ENCODE assay signal across 17 cellular contexts in the genomic region with DNA sequence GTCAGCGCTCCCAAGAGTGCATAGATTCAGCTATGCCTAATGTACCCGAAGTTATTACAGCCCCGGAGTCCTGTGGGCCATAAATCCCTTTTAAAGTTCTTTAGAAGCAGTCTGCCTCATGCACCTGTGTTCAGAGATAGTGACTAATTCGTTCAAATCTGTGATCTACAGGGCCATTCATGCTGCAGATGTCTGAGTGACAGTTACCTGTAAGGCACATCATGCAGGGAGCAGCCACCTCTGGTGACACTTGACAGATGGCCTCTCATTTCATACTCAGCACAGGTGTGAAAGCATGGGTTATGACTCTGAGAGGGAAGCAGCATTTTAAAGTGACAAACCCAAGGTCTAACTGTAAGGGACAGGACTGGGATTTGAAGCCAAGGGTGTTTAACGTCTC. TPM values are rescaled to one million over a fixed set of nuclear protein-coding genes. Genes with fewer than 3 reads are reported as not detected.
DNase-seq lines count a peak whose midpoint lies in the region; FAIRE-seq and TF ChIP-seq lines count a peak whose summit lies in the region.
"Had no signal": no experiment of that assay in that cellular context is flagged by ENCODE, and none has a peak within 500 bp of the region (broad histone marks: within the 10 kb centered on the region; RNA-seq: fewer than 3 reads in every experiment).

No MANE protein-coding gene starts in this region.

- CTCF ChIA-PET in activated CD4-positive, alpha-beta T cell treated with anti-CD3 and anti-CD28 coated beads, Interleukin-2, amount 10 ng/mL, durations not matched to agents 7 days and 5 days (lab: Charles Lee): interaction anchor here (1.0 kb wide), 1 partner anchor 17 kb away, joined by 3 read pairs; no protein-coding TSS in a partner anchor
- CTCF ChIA-PET in H1 (lab: Charles Lee; ENCODE audit: partially characterized antibody): interaction anchor here (0.9 to 1.1 kb wide), 3 partner anchors 10 to 164 kb away, joined by 3 to 5 read pairs (median 4); no protein-coding TSS in a partner anchor

- no peak overlapping the region for H4K5ac ChIP-seq in H1 (ENCODE audit: insufficient read length, low read depth, low read length)

- H3K56ac ChIP-seq in H1 (replicated peaks; ENCODE audit: insufficient read length, low read depth, low read length): no peak overlapping the region

- TF ChIP-seq POLR2A in H1 (IDR thresholded peaks at IDR 0.05; ENCODE audit: control extremely low read depth in 1 of 2, low read depth in 2 of 2, low read length in 2 of 2): no peak

- no peak for FAIRE-seq in H1 (lab: Jason Lieb, UNC)

- H3K27me3 ChIP-seq in OCI-LY1 (ENCODE audit: insufficient read depth, low read length) (no peaks in the 10 kb centered on the region), H1 (replicated peaks in 1 of 4; ENCODE audit: control insufficient read depth in 3 of 4, extremely low read depth in 1 of 4, insufficient read depth in 3 of 4, low read length in 3 of 4) (peaks cover 9 to 28% (median 20%) of the 10 kb centered on the region in 4 experiments)
- H3K27me3 ChIP-seq: testis had no signal

- no peak overlapping the region for H3K18ac ChIP-seq in H1 (ENCODE audit: extremely low read depth, low read length)

- peak; percentile 10 for DNase-seq in activated CD4-positive, alpha-beta T cell treated with anti-CD3 and anti-CD28 coated beads, Interleukin-2, amount 10 ng/mL, durations not matched to agents 7 days and 5 days
- no peak for DNase-seq in activated CD4-positive, alpha-beta T cell treated with anti-CD3 and anti-CD28 coated beads, Interleukin-2, amount 50 U/mL, for 1 hour
- DNase-seq in H1 (ENCODE audit: low read depth in 1 of 2, low spot score in 2 of 2) (no peak), progenitor cell of endocrine pancreas (ENCODE audit: low spot score, unreplicated experiment) (no peak), caudate nucleus (lab: John Stamatoyannopoulos, UW) (no peak), hepatic stellate cell (ENCODE audit: low spot score) (no peak), NCI-H2081 (lab: John Stamatoyannopoulos, UW) (no peak)
- DNase-seq: NCI-H1694, NCI-H524, SHP77, T-helper 9 cell, testis had no signal

- H3K4me2 ChIP-seq in OCI-LY1 (ENCODE audit: low read length) (no peak overlapping the region), H1 (ENCODE audit: insufficient read depth in 1 of 2, low read depth in 2 of 2, low read length in 2 of 2) (peak overlapping the region; percentile 94 to 100)

- TF ChIP-seq RAD21 in H1 (IDR thresholded peaks at IDR 0.05 in 1 of 2, conservative IDR thresholded peaks at IDR 0.05 in 1 of 2; ENCODE audit: low read depth in 2 of 2, low read length in 2 of 2): no peak

- H3K4me1 ChIP-seq in OCI-LY1 (ENCODE audit: insufficient read depth, low read length, severe bottlenecking) (peaks cover 30% of the 10 kb centered on the region), H1 (replicated peaks in 1 of 4; ENCODE audit: control insufficient read depth in 3 of 4, insufficient read depth in 4 of 4, low read length in 3 of 4) (peaks cover 0 to 7% (median 3%) of the 10 kb centered on the region in 4 experiments; a peak in 3 of 7 replicates)

- H3K4me3 Mint-ChIP-seq in activated CD4-positive, alpha-beta T cell treated with anti-CD3 and anti-CD28 coated beads, Interleukin-2, amount 10 ng/mL, durations not matched to agents 7 days and 5 days: peak overlapping the region; percentile 98
- peak overlapping the region; percentile 3 for H3K4me3 Mint-ChIP-seq in progenitor cell of endocrine pancreas (ENCODE audit: low read depth)

- H4K8ac ChIP-seq in H1 (ENCODE audit: extremely low read depth, insufficient read depth, low read length): no peak overlapping the region

- H3K27ac Mint-ChIP-seq in activated CD4-positive, alpha-beta T cell treated with anti-CD3 and anti-CD28 coated beads, Interleukin-2, amount 10 ng/mL, durations not matched to agents 7 days and 5 days: no peak overlapping the region
- H3K27ac Mint-ChIP-seq in progenitor cell of endocrine pancreas: no peak overlapping the region

- H2BK120ac ChIP-seq in H1 (replicated peaks; ENCODE audit: low read depth, low read length): no peak overlapping the region

- H3K36me3 ChIP-seq in OCI-LY1 (ENCODE audit: insufficient read depth, low read length) (peaks cover 10% of the 10 kb centered on the region; the same call in 1 of the 2 replicates), H1 (ENCODE audit: control insufficient read depth in 2 of 4, insufficient read depth in 4 of 4, low read length in 3 of 4) (no peaks in the 10 kb centered on the region; a peak in 1 of 8 replicates)
- H3K36me3 ChIP-seq: spleen had no signal

- H3K4me3 ChIP-seq in OCI-LY1 (ENCODE audit: low read depth, low read length, poor library complexity, severe bottlenecking) (no peak overlapping the region), H1 (ENCODE audit: extremely low read depth in 1 of 4, insufficient read depth in 2 of 4, low read depth in 3 of 4, low read length in 4 of 4) (peak overlapping the region in 1 of 4 experiments; percentile 78; a peak in 1 of 8 replicates)
- H3K4me3 ChIP-seq: testis had no signal

- H4K20me1 ChIP-seq in OCI-LY1 (ENCODE audit: insufficient read depth, low read length) (no peaks in the 10 kb centered on the region), H1 (replicated peaks in 1 of 2; ENCODE audit: control insufficient read depth in 1 of 2, insufficient read depth in 2 of 2, low read length in 2 of 2) (no peaks in the 10 kb centered on the region)

- H2AK5ac ChIP-seq in H1 (ENCODE audit: low read depth, low read length): no peak overlapping the region

- no peak overlapping the region for H2BK5ac ChIP-seq in H1 (ENCODE audit: low read depth, low read length)

- H3K4me1 Mint-ChIP-seq in activated CD4-positive, alpha-beta T cell treated with anti-CD3 and anti-CD28 coated beads, Interleukin-2, amount 10 ng/mL, durations not matched to agents 7 days and 5 days: peaks cover 38% of the 10 kb centered on the region
- H3K4me1 Mint-ChIP-seq in progenitor cell of endocrine pancreas (ENCODE audit: low read depth): peaks cover 5% of the 10 kb centered on the region

- no peak overlapping the region for H2BK20ac ChIP-seq in H1 (ENCODE audit: low read length)

- no peak overlapping the region for H3K23ac ChIP-seq in H1 (ENCODE audit: insufficient read length)

- peaks cover 13% of the 10 kb centered on the region for H3K23me2 ChIP-seq in H1 (ENCODE audit: low read depth, low read length)

- TF ChIP-seq EP300 in H1 (IDR thresholded peaks at IDR 0.05; ENCODE audit: borderline replicate concordance in 1 of 2, low read depth in 2 of 2, low read length in 2 of 2): no peak

- H3K79me1 ChIP-seq in H1 (ENCODE audit: low read depth, low read length): no peaks in the 10 kb centered on the region

- TF ChIP-seq CTCF in OCI-LY1 (IDR thresholded peaks at IDR 0.05; ENCODE audit: low read length): no peak
- TF ChIP-seq CTCF in H1 (IDR thresholded peaks at IDR 0.05; ENCODE audit: control extremely low read depth in 1 of 3, insufficient read depth in 1 of 3, low read depth in 1 of 3, low read length in 3 of 3): no peak
- TF ChIP-seq CTCF in progenitor cell of endocrine pancreas (IDR thresholded peaks at IDR 0.05; ENCODE audit: unreplicated experiment): no peak

- peaks cover 6% of the 10 kb centered on the region; the same call in 1 of the 2 replicates for H3K9me3 ChIP-seq in OCI-LY1 (ENCODE audit: low read length)
- H3K9me3 ChIP-seq in H1 (ENCODE audit: insufficient read depth in 2 of 2, low read depth in 1 of 2, low read length in 1 of 2): peaks cover 0 to 2% of the 10 kb centered on the region in 2 experiments; a peak in 1 of 4 replicates
- H3K9me3 ChIP-seq: spleen, testis had no signal

- WGBS in H1 (ENCODE audit: extremely low coverage in 1 of 2, insufficient coverage in 1 of 2, insufficient read length in 1 of 2, insufficient replicate concordance in 2 of 2, low coverage in 1 of 2, low lambda C conversion rate in 2 of 2, missing lambda C conversion rate in 1 of 2), 2 experiments: 66% methylated on average over 5 of the region's 5 CpGs; no CpG with 5 or more reads in 1 of the 2 experiments

- no peak overlapping the region for H3K14ac ChIP-seq in H1 (ENCODE audit: insufficient read length)

- no peak overlapping the region for H3K4ac ChIP-seq in H1 (replicated peaks; ENCODE audit: insufficient read length, low read depth, low read length)

- H3K9me3 Mint-ChIP-seq in activated CD4-positive, alpha-beta T cell treated with anti-CD3 and anti-CD28 coated beads, Interleukin-2, amount 10 ng/mL, durations not matched to agents 7 days and 5 days: no peaks in the 10 kb centered on the region
- peaks cover 3% of the 10 kb centered on the region for H3K9me3 Mint-ChIP-seq in progenitor cell of endocrine pancreas (ENCODE audit: low read depth)

- no peaks in the 10 kb centered on the region for H3F3A ChIP-seq in OCI-LY1 (ENCODE audit: insufficient read depth, low read length)

- H3K79me2 ChIP-seq in OCI-LY1 (ENCODE audit: insufficient read depth, low read length) (peaks cover 18% of the 10 kb centered on the region), H1 (ENCODE audit: control insufficient read depth in 1 of 2, insufficient read depth in 2 of 2, low read length in 2 of 2) (no peaks in the 10 kb centered on the region)

- H3K9ac ChIP-seq in OCI-LY1 (ENCODE audit: low read length): no peak overlapping the region
- no peak overlapping the region for H3K9ac ChIP-seq in H1 (replicated peaks in 1 of 4; ENCODE audit: extremely low read depth in 1 of 4, low read depth in 3 of 4, low read length in 3 of 4)

- H2BK15ac ChIP-seq in H1 (ENCODE audit: low read length): no peak overlapping the region

- peak overlapping the region; percentile 9 for H3K27ac ChIP-seq in OCI-LY1 (ENCODE audit: low read depth, low read length, poor library complexity, severe bottlenecking)
- H3K27ac ChIP-seq in H1 (ENCODE audit: low read depth, low read length): no peak overlapping the region
- H3K27ac ChIP-seq in caudate nucleus (ENCODE audit: low read depth, low read length): no peak overlapping the region
- H3K27ac ChIP-seq: testis had no signal

- H2BK12ac ChIP-seq in H1 (ENCODE audit: low read depth, low read length): no peak overlapping the region

- POLR2A ChIA-PET in activated CD4-positive, alpha-beta T cell treated with anti-CD3 and anti-CD28 coated beads, Interleukin-2, amount 10 ng/mL, durations not matched to agents 7 days and 5 days (lab: Charles Lee): no interaction called here
- POLR2A ChIA-PET in H1 (lab: Charles Lee; ENCODE audit: partially characterized antibody): interaction anchor here (2.0 kb wide), 1 partner anchor 10 kb away, joined by 9 read pairs; no protein-coding TSS in a partner anchor

- H2AFZ ChIP-seq in OCI-LY1 (ENCODE audit: low read length) (no peak overlapping the region), H1 (ENCODE audit: low read length) (no peak overlapping the region)

- peaks cover 23% of the 10 kb centered on the region for H3K36me3 Mint-ChIP-seq in activated CD4-positive, alpha-beta T cell treated with anti-CD3 and anti-CD28 coated beads, Interleukin-2, amount 10 ng/mL, durations not matched to agents 7 days and 5 days (ENCODE audit: low read depth)
- H3K36me3 Mint-ChIP-seq in progenitor cell of endocrine pancreas (ENCODE audit: insufficient read depth): peaks cover 1% of the 10 kb centered on the region

- H4K91ac ChIP-seq in H1 (replicated peaks; ENCODE audit: insufficient read length, low read length): no peak overlapping the region

- peaks cover 27% of the 10 kb centered on the region for H3K27me3 Mint-ChIP-seq in activated CD4-positive, alpha-beta T cell treated with anti-CD3 and anti-CD28 coated beads, Interleukin-2, amount 10 ng/mL, durations not matched to agents 7 days and 5 days
- peaks cover 35% of the 10 kb centered on the region for H3K27me3 Mint-ChIP-seq in progenitor cell of endocrine pancreas

- no peaks in the 10 kb centered on the region for H3K9me2 ChIP-seq in OCI-LY1 (ENCODE audit: low read depth, low read length)

RNA-seq across cellular contexts. Expression of gene E2F8, which starts 2.4 kb away (rescaled TPM):
- total RNA-seq in activated CD4-positive, alpha-beta T cell treated with anti-CD3 and anti-CD28 coated beads, Interleukin-2, amount 10 ng/mL, durations not matched to agents 7 days and 5 days: 10 to 100 TPM; 53.3 to 59.7 TPM
- 11.4 and 11.5 TPM in 2 replicates for total RNA-seq in H1 (2021; fragmentation: NEBNext Ultra II Directional; extraction: Animal tissue kit (Norgen Biotek cat#: 25700))
- 3.8 and 5.4 TPM in 2 replicates for polyA plus RNA-seq in H1 (2011; rRNA removed)
- 4.3 TPM for polyA plus RNA-seq in H1 (2011; cell fraction: cytosol; rRNA removed)
- 7.9 TPM for polyA plus RNA-seq in H1 (2011; cell fraction: nucleus; rRNA removed)
- polyA plus RNA-seq in H1 (2012, experiment 1 of 2): 5.0 to 9.1 TPM (median 6.0 TPM) in 4 replicates
- polyA plus RNA-seq in H1 (2012, experiment 2 of 2): 0.60 TPM
- 6.8 TPM for polyA plus RNA-seq in H1 (2013, experiment 1 of 2)
- 6.8 TPM for polyA plus RNA-seq in H1 (2013, experiment 2 of 2)
- polyA minus RNA-seq in H1 (2011; rRNA and poly(A)+ RNA removed): 4.1 and 5.9 TPM in 2 replicates
- polyA minus RNA-seq in H1 (2011; cell fraction: cytosol; rRNA and poly(A)+ RNA removed): 2.2 TPM
- 15.6 TPM for polyA minus RNA-seq in H1 (2011; cell fraction: nucleus; rRNA and poly(A)+ RNA removed)
- total RNA-seq in progenitor cell of endocrine pancreas: 9.2 and 9.4 TPM in 2 replicates

RNA-seq across cellular contexts. Expression of gene CSRP3, which starts 41.4 kb away (rescaled TPM):
- total RNA-seq in activated CD4-positive, alpha-beta T cell treated with anti-CD3 and anti-CD28 coated beads, Interleukin-2, amount 10 ng/mL, durations not matched to agents 7 days and 5 days: not detected
- not detected in 2 replicates for total RNA-seq in H1 (2021; fragmentation: NEBNext Ultra II Directional; extraction: Animal tissue kit (Norgen Biotek cat#: 25700))
- polyA plus RNA-seq in H1 (2011; rRNA removed): not detected in 2 replicates
- polyA plus RNA-seq in H1 (2011; cell fraction: cytosol; rRNA removed): not detected
- not detected for polyA plus RNA-seq in H1 (2011; cell fraction: nucleus; rRNA removed)
- polyA plus RNA-seq in H1 (2012, experiment 1 of 2): not detected in 4 replicates
- polyA plus RNA-seq in H1 (2012, experiment 2 of 2): not detected
- not detected for polyA plus RNA-seq in H1 (2013, experiment 1 of 2)
- polyA plus RNA-seq in H1 (2013, experiment 2 of 2): not detected
- not detected in 2 replicates for polyA minus RNA-seq in H1 (2011; rRNA and poly(A)+ RNA removed)
- polyA minus RNA-seq in H1 (2011; cell fraction: cytosol; rRNA and poly(A)+ RNA removed): not detected
- not detected for polyA minus RNA-seq in H1 (2011; cell fraction: nucleus; rRNA and poly(A)+ RNA removed)
- not detected in 2 replicates for total RNA-seq in progenitor cell of endocrine pancreas
- total RNA-seq: chondrocyte, lung microvascular endothelial cell, osteoblast, spleen, testis had no signal
